Comparison of ENCODE assay signal across 8 cellular contexts in genomic region chr12:62466018-62466595, GRCh38. TPM values are rescaled to one million over a fixed set of nuclear protein-coding genes. Genes with fewer than 3 reads are reported as not detected.
DNase-seq lines count a peak whose midpoint lies in the region; ATAC-seq and TF ChIP-seq lines count a peak whose summit lies in the region.

No MANE protein-coding gene starts in this region.

- POLR2A ChIA-PET in MCF 10A (lab: Yijun Ruan, JAX): interaction anchor here (0.7 to 2.1 kb wide), 15 partner anchors 9 to 1403 kb away, joined by 3 to 14 read pairs (median 4); partner anchors contain the start of genes PPM1H and USP15

- no peaks in the 10 kb centered on the region for H3K27me3 Mint-ChIP-seq in MCF 10A (ENCODE audit: insufficient read depth, unreplicated experiment)

- intact Hi-C loops in MCF 10A (cut with micrococcal nuclease) (no loop called here), gastrocnemius medialis (cut with DNase I; ENCODE audit: low total_unique reads) (loop anchor here (1.0 to 2.0 kb wide), 3 partner anchors 29 to 205 kb away; partner anchors contain the start of gene USP15)

- H3K9me3 ChIP-seq in SJCRH30 (replicated peaks) (no peaks in the 10 kb centered on the region), iPS-18c (ENCODE audit: control insufficient read depth, insufficient read depth, low read length) (no peaks in the 10 kb centered on the region), gastrocnemius medialis (no peaks in the 10 kb centered on the region)

- in situ Hi-C loops in gastrocnemius medialis (cut with MboI; ENCODE audit: low sequenced_read_pairs in 4 of 4): loop anchor here in 1 of 4 donors (5.0 kb wide), 1 partner anchor 204 kb away; the partner anchor contains the start of gene USP15

- TF ChIP-seq CTCF in MCF 10A (IDR thresholded peaks at IDR 0.05; ENCODE audit: unreplicated experiment): no peak
- no peak for TF ChIP-seq CTCF in gastrocnemius medialis (IDR thresholded peaks at IDR 0.05 in 4 of 5, conservative IDR thresholded peaks at IDR 0.05 in 1 of 5)

- BruUV-seq in MCF 10A (replicated peaks; lab: Mats Ljungman, UMichigan): TSS peak; percentile 79

- peaks cover 8% of the 10 kb centered on the region for H3K9me3 Mint-ChIP-seq in MCF 10A (ENCODE audit: unreplicated experiment)

- H3K4me3 Mint-ChIP-seq in MCF 10A (ENCODE audit: unreplicated experiment): peak overlapping the region; percentile 81

- peaks cover 3% of the 10 kb centered on the region; the same call in 1 of the 2 replicates for H3K36me3 ChIP-seq in SJCRH30
- H3K36me3 ChIP-seq in gastrocnemius medialis: no peaks in the 10 kb centered on the region

- H3K36me3 Mint-ChIP-seq in MCF 10A (ENCODE audit: insufficient read depth, unreplicated experiment): no peaks in the 10 kb centered on the region

- peak; percentile 39 for DNase-seq in DMS53 treated with DMSO at 0.1 percent for 48 hours (lab: John Stamatoyannopoulos, UW; ENCODE audit: unreplicated experiment)
- DNase-seq in SJCRH30: peak; percentile 40 to 60
- DNase-seq in MCF 10A (ENCODE audit: unreplicated experiment): peak; percentile 34
- DNase-seq in gastrocnemius medialis: peak; percentile 4 to 30
- DNase-seq in mesenteric fat pad (ENCODE audit: low spot score): no peak

- peak overlapping the region; percentile 93 for H3K27ac Mint-ChIP-seq in MCF 10A (ENCODE audit: low read depth, unreplicated experiment)

- H3K4me1 ChIP-seq in SJCRH30: no peaks in the 10 kb centered on the region
- peaks cover 25 to 38% of the 10 kb centered on the region in 2 donors for H3K4me1 ChIP-seq in gastrocnemius medialis

- CTCF ChIA-PET in MCF 10A (lab: Yijun Ruan, JAX): interaction anchor here (0.6 to 1.6 kb wide), 3 partner anchors 28 to 332 kb away, joined by 3 to 8 read pairs (median 3); no protein-coding TSS in a partner anchor

- H3K4me1 Mint-ChIP-seq in MCF 10A (ENCODE audit: insufficient read depth, unreplicated experiment): peaks cover 10% of the 10 kb centered on the region

- peak; percentile 29 for ATAC-seq in GM19397 (IDR thresholded peaks at IDR 0.05; ENCODE audit: unreplicated experiment)
- peak; percentile 36 for ATAC-seq in HG03460 (IDR thresholded peaks at IDR 0.05; ENCODE audit: unreplicated experiment)
- ATAC-seq in gastrocnemius medialis: peak; percentile 55 to 60

- peak overlapping the region; percentile 61 for H3K27ac ChIP-seq in SJCRH30
- H3K27ac ChIP-seq in gastrocnemius medialis: peak overlapping the region; percentile 93 to 95 (median 94)

- H3K27me3 ChIP-seq in SJCRH30: no peaks in the 10 kb centered on the region
- H3K27me3 ChIP-seq in gastrocnemius medialis: no peaks in the 10 kb centered on the region

- no peak for TF ChIP-seq POLR2A in gastrocnemius medialis (IDR thresholded peaks at IDR 0.05)

- H3K4me3 ChIP-seq in SJCRH30: peak overlapping the region; percentile 92
- peak overlapping the region; percentile 72 for H3K4me3 ChIP-seq in iPS-18c (ENCODE audit: insufficient read depth, low read depth, low read length)
- H3K4me3 ChIP-seq in gastrocnemius medialis: peak overlapping the region; percentile 84 to 95 (median 90)

RNA-seq across cellular contexts. Expression of gene MON2, which starts 0.5 kb away (rescaled TPM):
- 21.8 and 24.6 TPM in 2 replicates for total RNA-seq in SJCRH30 (2014; rRNA removed; shearing (Covaris generic))
- total RNA-seq in MCF 10A (2022) (49.5 and 57.4 TPM in 2 replicates), gastrocnemius medialis (10 to 100 TPM in 3 of 4 donors, 1 to 10 TPM in 1; 9.2 to 57.2 (median 12.9) TPM), mesenteric fat pad (52.7 TPM)
